In genomic region chr15:70857547-70858265, GRCh38 we compare ENCODE assay signal across 17 cellular contexts. TPM values are rescaled to one million over a fixed set of nuclear protein-coding genes. Genes with fewer than 3 reads are reported as not detected.
A peak's percentile ranks its signal among the peaks of the same experiment; 100 is the strongest.
DNase-seq lines count a peak whose midpoint lies in the region; ATAC-seq, FAIRE-seq and TF ChIP-seq lines count a peak whose summit lies in the region.
"Had no signal": no experiment of that assay in that cellular context is flagged by ENCODE, and none has a peak within 500 bp of the region (broad histone marks: within the 10 kb centered on the region; RNA-seq: fewer than 3 reads in every experiment).

No MANE protein-coding gene starts in this region.

- CTCF ChIA-PET in AG04450 (lab: Charles Lee): interaction anchor here (1.4 to 2.4 kb wide), 3 partner anchors 17 to 46 kb away, joined by 4 to 11 read pairs (median 9); no protein-coding TSS in a partner anchor

- TF ChIP-seq POLR2A in esophagus squamous epithelium (IDR thresholded peaks at IDR 0.05): no peak

- no peaks in the 10 kb centered on the region for H3K79me2 ChIP-seq in smooth muscle cell (ENCODE audit: low read depth)

- no peaks in the 10 kb centered on the region for H3K36me3 ChIP-seq in esophagus squamous epithelium
- H3K36me3 ChIP-seq in smooth muscle cell (ENCODE audit: low read depth): no peaks in the 10 kb centered on the region
- H3K36me3 ChIP-seq: HAP-1, neutrophil had no signal

- no peak for ATAC-seq in HG03442 (IDR thresholded peaks at IDR 0.05; ENCODE audit: unreplicated experiment)
- ATAC-seq: HepG2 had no signal

- no peak overlapping the region for H3K4me3 ChIP-seq in AG04450 (ENCODE audit: low read depth, low read length)
- H3K4me3 ChIP-seq in esophagus squamous epithelium: no peak overlapping the region
- H3K4me3 ChIP-seq in smooth muscle cell: no peak overlapping the region
- H3K4me3 ChIP-seq: HAP-1 had no signal

- H3K9ac ChIP-seq in smooth muscle cell (ENCODE audit: low read depth): peak overlapping the region; percentile 0

- POLR2A ChIA-PET in AG04450 (lab: Yijun Ruan, JAX): interaction anchor here (1.0 to 2.3 kb wide), 7 partner anchors 10 to 94 kb away, joined by 3 to 17 read pairs (median 8); partner anchors contain the start of genes THAP10 and UACA

- peak overlapping the region; percentile 96 for H3K27ac ChIP-seq in AG04450 (ENCODE audit: low read depth, low read length)
- H3K27ac ChIP-seq in esophagus squamous epithelium: peak overlapping the region in 3 of 4 donors; percentile 71 to 92 (median 84)
- peak overlapping the region; percentile 92 for H3K27ac ChIP-seq in smooth muscle cell (ENCODE audit: low read depth)
- H3K27ac ChIP-seq: neutrophil had no signal

- intact Hi-C loops in esophagus squamous epithelium (cut with DNase I): no loop called here

- TF ChIP-seq CTCF in AG04450 (IDR thresholded peaks at IDR 0.05; ENCODE audit: low read depth, low read length): no peak
- TF ChIP-seq CTCF in esophagus squamous epithelium (IDR thresholded peaks at IDR 0.05): no peak
- no peak for TF ChIP-seq CTCF in smooth muscle cell (IDR thresholded peaks at IDR 0.05; ENCODE audit: borderline replicate concordance, insufficient read depth, poor library complexity, severe bottlenecking)

- H4K20me1 ChIP-seq in smooth muscle cell (ENCODE audit: low read depth): no peaks in the 10 kb centered on the region

- H3K9me3 ChIP-seq in AG04450 (ENCODE audit: control insufficient read depth, insufficient read depth, low read length): peaks cover 3% of the 10 kb centered on the region; the same call in 1 of the 2 replicates
- H3K9me3 ChIP-seq in esophagus squamous epithelium: no peaks in the 10 kb centered on the region
- no peaks in the 10 kb centered on the region for H3K9me3 ChIP-seq in smooth muscle cell (replicated peaks; ENCODE audit: low read depth)
- H3K9me3 ChIP-seq: HAP-1, neutrophil had no signal

- 66 to 76% methylated on average over 3 of the region's 3 CpGs for WGBS in esophagus squamous epithelium, 2 donors
- 82% methylated on average over 3 of the region's 3 CpGs for WGBS in smooth muscle cell (ENCODE audit: low lambda C conversion rate)

- no peak overlapping the region for H2AFZ ChIP-seq in smooth muscle cell (ENCODE audit: low read depth)

- H3K4me1 ChIP-seq in esophagus squamous epithelium (peaks cover 0 to 41% (median 15%) of the 10 kb centered on the region in 3 donors), smooth muscle cell (ENCODE audit: low read depth) (peaks cover 9% of the 10 kb centered on the region)

- DNase-seq in AG04450 (ENCODE audit: low read depth, low spot score) (no peak), SK-N-DZ (ENCODE audit: low spot score) (peak; percentile 29), esophagus squamous epithelium (lab: John Stamatoyannopoulos, UW) (no peak), smooth muscle cell (lab: John Stamatoyannopoulos, UW; ENCODE audit: unreplicated experiment) (no peak), SHP77 treated with DMSO at 0.1 percent for 48 hours (lab: John Stamatoyannopoulos, UW) (no peak), NCI-H146 treated with DMSO at 0.1 percent for 48 hours (lab: John Stamatoyannopoulos, UW; ENCODE audit: unreplicated experiment) (no peak), HTR-8/SVneo (ENCODE audit: insufficient read length, low spot score) (no peak)
- DNase-seq: activated effector memory CD4-positive, alpha-beta T cell treated with Interleukin-2 at 50 U/mL for 16 hours; effector memory CD4-positive, alpha-beta T cell; foreskin melanocyte; GF-D8; NCI-H2107; T-helper 1 cell had no signal

- peaks cover 8% of the 10 kb centered on the region for H3F3A ChIP-seq in smooth muscle cell (ENCODE audit: low read depth)

- H3K4me2 ChIP-seq in smooth muscle cell: no peak overlapping the region

- no peak for FAIRE-seq in HTR-8/SVneo (lab: Jason Lieb, UNC)
- FAIRE-seq: HepG2 had no signal

- no peaks in the 10 kb centered on the region for H3K27me3 ChIP-seq in AG04450 (ENCODE audit: control insufficient read depth, insufficient read depth, low read length)
- H3K27me3 ChIP-seq in esophagus squamous epithelium: peaks cover 0 to 31% (median 1%) of the 10 kb centered on the region in 4 donors
- no peaks in the 10 kb centered on the region for H3K27me3 ChIP-seq in smooth muscle cell (ENCODE audit: low read depth)

RNA-seq across cellular contexts. Expression of gene LARP6, which starts 3.7 kb away (rescaled TPM):
- polyA plus RNA-seq in AG04450 (2011; rRNA removed) (188 and 235 TPM in 2 replicates), smooth muscle cell (69.5 and 76.0 TPM in 2 replicates)
- polyA minus RNA-seq in AG04450 (2011; rRNA and poly(A)+ RNA removed): 96.5 and 111 TPM in 2 replicates
- 8.2 and 25.0 TPM in 2 replicates for polyA plus RNA-seq in SK-N-DZ (2014; cell fraction: cytosol; rRNA removed)
- polyA plus RNA-seq in SK-N-DZ (2014; cell fraction: nucleus; rRNA removed): 11.0 and 12.6 TPM in 2 replicates
- total RNA-seq in esophagus squamous epithelium (10 to 100 TPM in 1 of 4 donors, 1 to 10 TPM in 2, under 1 TPM in 1; 0.30 to 18.7 (median 2.8) TPM), smooth muscle cell (31.3 and 55.1 TPM in 2 replicates)

RNA-seq across cellular contexts. Expression of gene THAP10, which starts 34.5 kb away (rescaled TPM):
- 2.7 and 5.7 TPM in 2 replicates for polyA plus RNA-seq in AG04450 (2011; rRNA removed)
- polyA minus RNA-seq in AG04450 (2011; rRNA and poly(A)+ RNA removed): 1.1 and 1.3 TPM in 2 replicates
- polyA plus RNA-seq in SK-N-DZ (2014; cell fraction: cytosol; rRNA removed): 4.5 and 5.8 TPM in 2 replicates
- polyA plus RNA-seq in SK-N-DZ (2014; cell fraction: nucleus; rRNA removed): 3.3 and 4.1 TPM in 2 replicates
- 1 to 10 TPM; 1.5 to 3.0 (median 2.3) TPM for total RNA-seq in esophagus squamous epithelium
- total RNA-seq in smooth muscle cell: 2.0 and 4.0 TPM in 2 replicates
- polyA plus RNA-seq in smooth muscle cell: 0.31 and 2.1 TPM in 2 replicates

RNA-seq across cellular contexts. Expression of gene LRRC49, which starts 34.9 kb away (rescaled TPM):
- polyA plus RNA-seq in AG04450 (2011; rRNA removed): 22.9 and 25.0 TPM in 2 replicates
- polyA minus RNA-seq in AG04450 (2011; rRNA and poly(A)+ RNA removed): 24.1 and 30.2 TPM in 2 replicates
- polyA plus RNA-seq in SK-N-DZ (2014; cell fraction: cytosol; rRNA removed): 26.9 and 28.3 TPM in 2 replicates
- 18.2 and 23.9 TPM in 2 replicates for polyA plus RNA-seq in SK-N-DZ (2014; cell fraction: nucleus; rRNA removed)
- 1 to 10 TPM in 3 of 4 donors, under 1 TPM in 1; 0.34 to 5.5 (median 4.8) TPM for total RNA-seq in esophagus squamous epithelium
- total RNA-seq in smooth muscle cell: 5.2 and 8.3 TPM in 2 replicates
- 3.1 and 5.0 TPM in 2 replicates for polyA plus RNA-seq in smooth muscle cell
